ENCODE assay signal across 24 cellular contexts in the genomic region with DNA sequence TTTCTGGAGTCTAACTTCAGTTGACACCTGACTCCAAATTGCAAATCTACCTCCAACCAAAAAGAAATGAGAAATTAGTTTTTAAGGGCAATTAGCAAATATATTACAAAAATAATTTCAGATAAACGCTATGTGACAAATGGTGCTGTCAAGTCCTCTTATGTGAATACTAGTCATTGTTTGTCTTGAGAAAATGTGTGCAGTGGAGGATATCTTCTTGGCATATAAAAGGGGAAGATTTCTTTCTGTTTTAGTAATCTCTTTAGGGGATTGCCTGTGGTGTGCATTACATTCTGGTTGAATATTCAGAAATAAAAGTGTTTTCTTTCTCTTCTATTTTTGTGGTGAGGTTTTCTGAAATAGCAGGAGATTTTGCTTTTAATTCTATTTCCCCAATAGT.
DNase-seq lines count a peak whose midpoint lies in the region; ATAC-seq and TF ChIP-seq lines count a peak whose summit lies in the region.
"Had no signal": no experiment of that assay in that cellular context is flagged by ENCODE, and none has a peak within 500 bp of the region (broad histone marks: within the 10 kb centered on the region; RNA-seq: fewer than 3 reads in every experiment).

No MANE protein-coding gene starts in this region.

- H3K4me2 ChIP-seq in BLaER1 treated with 17β-estradiol and CSF1 and Interleukin-3, amounts not matched to agents 10 nM and 100 nM, result peak overlapping the region in 7 of 11 experiments; percentile 1 to 93 (median 82); a peak in 12 of 22 replicates
- peak overlapping the region; percentile 25 for H3K4me2 ChIP-seq in OCI-LY1 (ENCODE audit: low read length)
- H3K4me2 ChIP-seq: hepatocyte, smooth muscle cell had no signal

- H3K9me3 Mint-ChIP-seq in activated naive CD4-positive, alpha-beta T cell treated with anti-CD3 and anti-CD28 coated beads, Interleukin-2, amount 10 ng/mL, durations not matched to agents 7 days and 5 days, result no peaks in the 10 kb centered on the region
- H3K9me3 Mint-ChIP-seq: mesothelial cell of epicardium; natural killer cell treated with Interleukin-12 subunit alpha and Interleukin-12 subunit beta and Interleukin-15 and Interleukin-18, amount 100 ng/mL, for 72 hours had no signal

- H2AFZ ChIP-seq in OCI-LY1 (ENCODE audit: low read length), result no peak overlapping the region
- H2AFZ ChIP-seq: hepatocyte had no signal

- peaks cover 1% of the 10 kb centered on the region for H3K36me3 Mint-ChIP-seq in activated naive CD4-positive, alpha-beta T cell treated with anti-CD3 and anti-CD28 coated beads, Interleukin-2, amount 10 ng/mL, durations not matched to agents 7 days and 5 days
- H3K36me3 Mint-ChIP-seq: mesothelial cell of epicardium; natural killer cell treated with Interleukin-12 subunit alpha and Interleukin-12 subunit beta and Interleukin-15 and Interleukin-18, amount 100 ng/mL, for 72 hours had no signal

- peaks cover 59% of the 10 kb centered on the region for H3K4me1 Mint-ChIP-seq in activated naive CD4-positive, alpha-beta T cell treated with anti-CD3 and anti-CD28 coated beads, Interleukin-2, amount 10 ng/mL, durations not matched to agents 7 days and 5 days

- no peaks in the 10 kb centered on the region for H3K27me3 ChIP-seq in BLaER1 treated with 17β-estradiol and CSF1 and Interleukin-3, amounts not matched to agents 10 nM and 100 nM
- no peaks in the 10 kb centered on the region for H3K27me3 ChIP-seq in OCI-LY1 (ENCODE audit: insufficient read depth, low read length)
- H3K27me3 ChIP-seq in effector memory CD4-positive, alpha-beta T cell (replicated peaks; ENCODE audit: control insufficient read depth, insufficient read depth, low read length, poor library complexity, severe bottlenecking), result no peaks in the 10 kb centered on the region
- H3K27me3 ChIP-seq: esophagus muscularis mucosa, hepatocyte, testis, uterus had no signal

- peak; percentile 21 for ATAC-seq in GM18858 (IDR thresholded peaks at IDR 0.05; ENCODE audit: unreplicated experiment)
- ATAC-seq: left ventricle myocardium superior; natural killer cell treated with Interleukin-12 subunit alpha and Interleukin-12 subunit beta and Interleukin-15 and Interleukin-18, amount 100 ng/mL, for 72 hours had no signal

- H4K20me1 ChIP-seq in BLaER1 treated with 17β-estradiol and CSF1 and Interleukin-3, amounts not matched to agents 10 nM and 100 nM, result no peaks in the 10 kb centered on the region
- no peaks in the 10 kb centered on the region for H4K20me1 ChIP-seq in OCI-LY1 (ENCODE audit: insufficient read depth, low read length)

- peaks cover 20% of the 10 kb centered on the region for H3K79me2 ChIP-seq in OCI-LY1 (ENCODE audit: insufficient read depth, low read length)
- H3K79me2 ChIP-seq: hepatocyte had no signal

- no peak overlapping the region for H3K4me3 Mint-ChIP-seq in activated naive CD4-positive, alpha-beta T cell treated with anti-CD3 and anti-CD28 coated beads, Interleukin-2, amount 10 ng/mL, durations not matched to agents 7 days and 5 days
- H3K4me3 Mint-ChIP-seq: mesothelial cell of epicardium; natural killer cell treated with Interleukin-12 subunit alpha and Interleukin-12 subunit beta and Interleukin-15 and Interleukin-18, amount 100 ng/mL, for 72 hours had no signal

- no peaks in the 10 kb centered on the region for H3F3A ChIP-seq in OCI-LY1 (ENCODE audit: insufficient read depth, low read length)

- no peak for TF ChIP-seq CTCF in OCI-LY1 (IDR thresholded peaks at IDR 0.05; ENCODE audit: low read length)

- H3K9me2 ChIP-seq in OCI-LY1 (ENCODE audit: low read depth, low read length), result no peaks in the 10 kb centered on the region

- peaks cover 39 to 76% (median 68%) of the 10 kb centered on the region in 10 experiments for H3K4me1 ChIP-seq in BLaER1 treated with 17β-estradiol and CSF1 and Interleukin-3, amounts not matched to agents 10 nM and 100 nM
- peaks cover 52% of the 10 kb centered on the region for H3K4me1 ChIP-seq in OCI-LY1 (ENCODE audit: insufficient read depth, low read length, severe bottlenecking)
- peaks cover 40% of the 10 kb centered on the region for H3K4me1 ChIP-seq in effector memory CD4-positive, alpha-beta T cell (ENCODE audit: control insufficient read depth, insufficient read depth, low read length, poor library complexity, severe bottlenecking)
- H3K4me1 ChIP-seq: esophagus muscularis mucosa, uterus had no signal

- H3K36me3 ChIP-seq in BLaER1 treated with 17β-estradiol and CSF1 and Interleukin-3, amounts not matched to agents 10 nM and 100 nM, result no peaks in the 10 kb centered on the region
- H3K36me3 ChIP-seq in OCI-LY1 (ENCODE audit: insufficient read depth, low read length), result no peaks in the 10 kb centered on the region
- H3K36me3 ChIP-seq in effector memory CD4-positive, alpha-beta T cell (ENCODE audit: control insufficient read depth, insufficient read depth, low read length), result no peaks in the 10 kb centered on the region
- H3K36me3 ChIP-seq: esophagus muscularis mucosa, uterus had no signal

- no peaks in the 10 kb centered on the region for H3K9me3 ChIP-seq in BLaER1 treated with 17β-estradiol and CSF1 and Interleukin-3, amounts not matched to agents 10 nM and 100 nM (replicated peaks in 1 of 11)
- no peaks in the 10 kb centered on the region for H3K9me3 ChIP-seq in OCI-LY1 (ENCODE audit: low read length)
- no peaks in the 10 kb centered on the region for H3K9me3 ChIP-seq in effector memory CD4-positive, alpha-beta T cell (ENCODE audit: control insufficient read depth, low read length)
- H3K9me3 ChIP-seq: esophagus muscularis mucosa, testis, uterus had no signal

- H3K9ac ChIP-seq in BLaER1 treated with 17β-estradiol and CSF1 and Interleukin-3, amounts not matched to agents 10 nM and 100 nM, result no peak overlapping the region
- H3K9ac ChIP-seq in OCI-LY1 (ENCODE audit: low read length), result peak overlapping the region; percentile 34

- no peak overlapping the region for H3K27ac Mint-ChIP-seq in activated naive CD4-positive, alpha-beta T cell treated with anti-CD3 and anti-CD28 coated beads, Interleukin-2, amount 10 ng/mL, durations not matched to agents 7 days and 5 days
- H3K27ac Mint-ChIP-seq: mesothelial cell of epicardium; natural killer cell treated with Interleukin-12 subunit alpha and Interleukin-12 subunit beta and Interleukin-15 and Interleukin-18, amount 100 ng/mL, for 72 hours had no signal

- DNase-seq in effector memory CD4-positive, alpha-beta T cell, result no peak
- DNase-seq in dedifferentiated amniotic fluid mesenchymal stem cell (ENCODE audit: extremely low spot score), result no peak
- no peak for DNase-seq in DMS53 treated with DMSO at 0.1 percent for 48 hours (lab: John Stamatoyannopoulos, UW; ENCODE audit: unreplicated experiment)
- DNase-seq in activated naive CD4-positive, alpha-beta T cell treated with anti-CD3 and anti-CD28 coated beads, Interleukin-2, amount 10 ng/mL, durations not matched to agents 7 days and 5 days, result no peak
- DNase-seq in NOMO-1 treated with dmso at 0.1 percent for 144 hours (lab: John Stamatoyannopoulos, UW; ENCODE audit: unreplicated experiment), result no peak
- DNase-seq: ACHN; activated CD4-positive, alpha-beta T cell treated with anti-CD3 and anti-CD28 coated beads, Interleukin-2, amount 50 U/mL, for 1 hour; activated gamma-delta T cell treated with Interleukin-2 at 50 U/mL for 16 hours; Calu3; left ventricle myocardium superior; NCI-H146; NCI-H524; retina; stimulated activated CD4-positive, alpha-beta T cell treated with anti-CD3 and anti-CD28 coated beads, Interleukin-2, amount 100 ng/mL, for 24 hours; testis; uterus had no signal

- no peak overlapping the region for H3K27ac ChIP-seq in BLaER1 treated with 17β-estradiol and CSF1 and Interleukin-3, amounts not matched to agents 10 nM and 100 nM
- H3K27ac ChIP-seq in OCI-LY1 (ENCODE audit: low read depth, low read length, poor library complexity, severe bottlenecking), result peak overlapping the region; percentile 94
- peak overlapping the region; percentile 86 for H3K27ac ChIP-seq in effector memory CD4-positive, alpha-beta T cell (ENCODE audit: insufficient read depth, low read length, poor library complexity, severe bottlenecking)
- H3K27ac ChIP-seq: esophagus muscularis mucosa, hepatocyte, testis, uterus had no signal

- CTCF ChIA-PET in activated naive CD4-positive, alpha-beta T cell treated with anti-CD3 and anti-CD28 coated beads, Interleukin-2, amount 10 ng/mL, durations not matched to agents 7 days and 5 days (lab: Charles Lee), result interaction anchor here (0.6 to 4.5 kb wide), 10 partner anchors 8 to 873 kb away, joined by 3 to 35 read pairs (median 4); a partner anchor contains a TSS

- H3K4me3 ChIP-seq in BLaER1 treated with 17β-estradiol and CSF1 and Interleukin-3, amounts not matched to agents 10 nM and 100 nM, result no peak overlapping the region
- H3K4me3 ChIP-seq in OCI-LY1 (ENCODE audit: low read depth, low read length, poor library complexity, severe bottlenecking), result no peak overlapping the region
- H3K4me3 ChIP-seq in effector memory CD4-positive, alpha-beta T cell (ENCODE audit: insufficient read depth, low read depth, low read length, poor library complexity, severe bottlenecking), result no peak overlapping the region
- H3K4me3 ChIP-seq: esophagus muscularis mucosa, hepatocyte, smooth muscle cell, testis, uterus had no signal

- H3K27me3 Mint-ChIP-seq in activated naive CD4-positive, alpha-beta T cell treated with anti-CD3 and anti-CD28 coated beads, Interleukin-2, amount 10 ng/mL, durations not matched to agents 7 days and 5 days, result no peaks in the 10 kb centered on the region

Comparison
In these comparisons a context has a peak if more than half of its experiments do, and no peak if none do; other contexts are left out.
1. H3K27ac ChIP-seq: peak in OCI-LY1 (single experiment) and effector memory CD4-positive, alpha-beta T cell (single experiment); none in BLaER1 treated with 17β-estradiol and CSF1 and Interleukin-3, amounts not matched to agents 10 nM and 100 nM (0 of 11).